Comparison of ENCODE assay signal across 1 cellular context in genomic region chr17:29612404-29613370, GRCh38.
TF ChIP-seq lines count a peak whose summit lies in the region.

No MANE protein-coding gene starts in this region.

TF ChIP-seq in GM23338, 12 proteins besides CTCF, POLR2A, EP300 and RAD21 (continued from another document):
- TF ChIP-seq EZH2 (IDR thresholded peaks at IDR 0.05; ENCODE audit: low read depth, unreplicated experiment): no peak
- no peak for TF ChIP-seq STAT1 (IDR thresholded peaks at IDR 0.05; ENCODE audit: unreplicated experiment)
- no peak for TF ChIP-seq ZNF331 (CRISPR knock-in tag; IDR thresholded peaks at IDR 0.05; ENCODE audit: low read depth)
- no peak for TF ChIP-seq REST (IDR thresholded peaks at IDR 0.05; ENCODE audit: unreplicated experiment)
- no peak for TF ChIP-seq CREB1 (CRISPR knock-in tag; IDR thresholded peaks at IDR 0.05; ENCODE audit: low read depth)
- no peak for TF ChIP-seq ZNF114 (CRISPR knock-in tag; IDR thresholded peaks at IDR 0.05)
- no peak for TF ChIP-seq ETS1 (IDR thresholded peaks at IDR 0.05)
- no peak for TF ChIP-seq JUNB (IDR thresholded peaks at IDR 0.05; ENCODE audit: unreplicated experiment)
- no peak for TF ChIP-seq EZH2phosphoT487 (IDR thresholded peaks at IDR 0.05; ENCODE audit: unreplicated experiment)
- TF ChIP-seq POLR2AphosphoS5 (IDR thresholded peaks at IDR 0.05; ENCODE audit: low read depth): no peak
